ENCODE assay signal across 7 cellular contexts in genomic region chr16:30585022-30585399, GRCh38. TPM values are rescaled to one million over a fixed set of nuclear protein-coding genes. Genes with fewer than 3 reads are reported as not detected.
DNase-seq lines count a peak whose midpoint lies in the region; ATAC-seq and TF ChIP-seq lines count a peak whose summit lies in the region.

No MANE protein-coding gene starts in this region.

- H3K9ac ChIP-seq in mammary epithelial cell (ENCODE audit: insufficient read depth, low read length) (peak overlapping the region; percentile 71), mesendoderm (ENCODE audit: low read length) (peak overlapping the region; percentile 97)

- no peak for TF ChIP-seq POLR2A in vagina (IDR thresholded peaks at IDR 0.05)

- H3K4ac ChIP-seq in mesendoderm (ENCODE audit: low read depth, low read length) = peak overlapping the region; percentile 99

- H4K5ac ChIP-seq in mesendoderm (ENCODE audit: low read length) = peak overlapping the region; percentile 91

- intact Hi-C loops in mammary epithelial cell (cut with micrococcal nuclease) = loop anchor here (1.0 to 2.0 kb wide), 5 partner anchors 14 to 155 kb away; partner anchors contain the start of genes DCTPP1, ZNF688 and ZNF764
- intact Hi-C loops in vagina (cut with DNase I) = loop anchor here (1.0 to 10.0 kb wide), 2 partner anchors 27 to 50 kb away; partner anchors contain the start of genes ZNF747 and ZNF764

- H3K9me3 ChIP-seq in mammary epithelial cell (replicated peaks; ENCODE audit: insufficient read depth, low read length) = no peaks in the 10 kb centered on the region
- H3K9me3 ChIP-seq in vagina = no peaks in the 10 kb centered on the region

- H2BK120ac ChIP-seq in mesendoderm (ENCODE audit: low read depth, low read length) = peak overlapping the region; percentile 52

- H3K27me3 ChIP-seq in mammary epithelial cell (ENCODE audit: insufficient read depth, low read length) (no peaks in the 10 kb centered on the region), mesendoderm (ENCODE audit: insufficient read depth, low read length, poor library complexity) (no peaks in the 10 kb centered on the region), vagina (no peaks in the 10 kb centered on the region)

- peak overlapping the region; percentile 42 for H4K8ac ChIP-seq in mesendoderm (ENCODE audit: low read depth, low read length)

- peaks cover 2% of the 10 kb centered on the region for H3K79me1 ChIP-seq in mesendoderm (ENCODE audit: low read length)

- TSS peak; percentile 32 for BruUV-seq in mammary epithelial cell (replicated peaks; lab: Mats Ljungman, UMichigan)

- peak overlapping the region; percentile 92 for H3K18ac ChIP-seq in mesendoderm (ENCODE audit: low read length)

- DNase-seq in GM12864 (ENCODE audit: low read depth) = no peak
- DNase-seq in NCI-H146 treated with DMSO at 0.1 percent for 48 hours (lab: John Stamatoyannopoulos, UW; ENCODE audit: unreplicated experiment) = peak; percentile 48
- no peak for DNase-seq in mammary epithelial cell
- DNase-seq in mesendoderm = peak; percentile 70
- DNase-seq in vagina (ENCODE audit: extremely low spot score in 2 of 2) = no peak
- DNase-seq in NCI-H2171 (lab: John Stamatoyannopoulos, UW) = no peak

- dilution Hi-C loops in mammary epithelial cell (cut with HindIII; ENCODE audit: low sequenced_read_pairs) = no loop called here

- no peak for TF ChIP-seq CTCF in GM12864 (IDR thresholded peaks at IDR 0.05; ENCODE audit: low read depth, low read length, missing control alignments)
- TF ChIP-seq CTCF in mammary epithelial cell (conservative IDR thresholded peaks at IDR 0.05 in 1 of 2, IDR thresholded peaks at IDR 0.05 in 1 of 2; ENCODE audit: extremely low read depth in 1 of 2, insufficient read depth in 1 of 2, low read depth in 1 of 2, low read length in 2 of 2) = no peak
- TF ChIP-seq CTCF in vagina (IDR thresholded peaks at IDR 0.05) = no peak

- H3K36me3 ChIP-seq in mammary epithelial cell (ENCODE audit: insufficient read depth, low read length) = peaks cover 14% of the 10 kb centered on the region
- peaks cover 2% of the 10 kb centered on the region for H3K36me3 ChIP-seq in mesendoderm (ENCODE audit: control insufficient read depth, insufficient read depth, low read length)
- peaks cover 0 to 14% of the 10 kb centered on the region in 2 donors for H3K36me3 ChIP-seq in vagina

- in situ Hi-C loops in mammary epithelial cell (cut with MboI; ENCODE audit: low sequenced_read_pairs in 2 of 2) = no loop called here

- H2AFZ ChIP-seq in mammary epithelial cell (ENCODE audit: low read depth, low read length) = peak overlapping the region; percentile 93

- H2BK15ac ChIP-seq in mesendoderm (replicated peaks; ENCODE audit: low read depth) = no peak overlapping the region

- 2% methylated on average over 7 of the region's 23 CpGs for WGBS in mammary epithelial cell (ENCODE audit: low coverage, missing lambda C conversion rate)
- no CpG with 5 or more reads among the region's 23 CpGs for WGBS in mesendoderm (ENCODE audit: extremely low coverage, insufficient coverage, low lambda C conversion rate)

- H2BK5ac ChIP-seq in mesendoderm (ENCODE audit: low read length) = peak overlapping the region; percentile 90

- peak; percentile 19 for ATAC-seq in GM21576 (IDR thresholded peaks at IDR 0.05; ENCODE audit: unreplicated experiment)

- peak overlapping the region; percentile 42 for H3K27ac ChIP-seq in mammary epithelial cell (ENCODE audit: insufficient read depth, low read depth, low read length)
- H3K27ac ChIP-seq in mesendoderm (ENCODE audit: low read depth, low read length) = peak overlapping the region; percentile 91
- H3K27ac ChIP-seq in vagina = peak overlapping the region; percentile 92

- H2AK5ac ChIP-seq in mesendoderm (ENCODE audit: low read length) = no peak overlapping the region

- H3K4me1 ChIP-seq in mammary epithelial cell (ENCODE audit: insufficient read depth, low read length) (peaks cover 9% of the 10 kb centered on the region), mesendoderm (ENCODE audit: control insufficient read depth, low read depth, low read length) (no peaks in the 10 kb centered on the region), vagina (peaks cover 45% of the 10 kb centered on the region)

- H3K4me3 ChIP-seq in GM12864 (ENCODE audit: low read depth, low read length) (peak overlapping the region; percentile 62), mammary epithelial cell (replicated peaks in 1 of 3; ENCODE audit: insufficient read depth in 1 of 3, low read depth in 2 of 3, low read length in 3 of 3) (peak overlapping the region; percentile 39 to 69 (median 58)), mesendoderm (ENCODE audit: low read length) (peak overlapping the region; percentile 89), vagina (peak overlapping the region; percentile 87 to 90)

- no peaks in the 10 kb centered on the region for H4K20me1 ChIP-seq in mammary epithelial cell (ENCODE audit: insufficient read depth, low read length)

- H3K79me2 ChIP-seq in mammary epithelial cell (ENCODE audit: insufficient read depth, low read length) = peaks cover 44% of the 10 kb centered on the region
- H3K79me2 ChIP-seq in mesendoderm (ENCODE audit: control insufficient read depth, insufficient read depth, low read length) = peaks cover 5% of the 10 kb centered on the region

- H3K4me2 ChIP-seq in mammary epithelial cell (ENCODE audit: insufficient read depth, low read depth, low read length) (peak overlapping the region; percentile 84), mesendoderm (ENCODE audit: low read length) (peak overlapping the region; percentile 90)

- H3K56ac ChIP-seq in mesendoderm (ENCODE audit: low read length) = peak overlapping the region; percentile 98

- CTCF ChIA-PET in mammary epithelial cell (lab: Charles Lee; ENCODE audit: low non-redundant PET) = no interaction called here

- peak overlapping the region; percentile 99 for H3K23ac ChIP-seq in mesendoderm (ENCODE audit: low read length)

RNA-seq across cellular contexts. Expression of gene ZNF785, which starts 0.5 kb away (rescaled TPM):
- total RNA-seq in mammary epithelial cell (1 to 10 TPM; 7.6 to 8.0 TPM), vagina (21.6 TPM)
- polyA plus RNA-seq in mammary epithelial cell = 3.2 TPM
- polyA minus RNA-seq in mammary epithelial cell = 6.5 TPM
- polyA plus RNA-seq in mesendoderm (2013, experiment 1 of 2) = 3.8 TPM
- polyA plus RNA-seq in mesendoderm (2013, experiment 2 of 2) = 3.4 TPM

RNA-seq across cellular contexts. Expression of gene ZNF688, which starts 13.5 kb away (rescaled TPM):
- total RNA-seq in mammary epithelial cell (10 to 100 TPM in 1 of 2 donors, 1 to 10 TPM in 1; 6.2 to 10.6 TPM), vagina (20.1 TPM)
- polyA plus RNA-seq in mammary epithelial cell = 3.4 TPM
- 9.4 TPM for polyA minus RNA-seq in mammary epithelial cell
- polyA plus RNA-seq in mesendoderm (2013, experiment 1 of 2) = 2.2 TPM
- 2.3 TPM for polyA plus RNA-seq in mesendoderm (2013, experiment 2 of 2)

RNA-seq across cellular contexts. Expression of gene ZNF689, which starts 25.2 kb away (rescaled TPM):
- total RNA-seq in mammary epithelial cell (1 to 10 TPM; 6.7 to 7.0 TPM), vagina (7.6 TPM)
- polyA plus RNA-seq in mammary epithelial cell = 4.7 TPM
- 9.9 TPM for polyA minus RNA-seq in mammary epithelial cell
- polyA plus RNA-seq in mesendoderm (2013, experiment 1 of 2) = 14.7 TPM
- polyA plus RNA-seq in mesendoderm (2013, experiment 2 of 2) = 14.9 TPM

RNA-seq across cellular contexts. Expression of gene ZNF764, which starts 26.8 kb away (rescaled TPM):
- total RNA-seq in mammary epithelial cell = 1 to 10 TPM; 5.5 to 6.6 TPM
- polyA plus RNA-seq in mammary epithelial cell = 2.8 TPM
- not detected for polyA minus RNA-seq in mammary epithelial cell
- 3.5 TPM for polyA plus RNA-seq in mesendoderm (2013, experiment 1 of 2)
- polyA plus RNA-seq in mesendoderm (2013, experiment 2 of 2) = 3.3 TPM
- total RNA-seq in vagina = 18.4 TPM

RNA-seq across cellular contexts. Expression of gene ZNF747, which starts 50.4 kb away (rescaled TPM):
- 10 to 100 TPM in 1 of 2 donors, 1 to 10 TPM in 1; 6.7 to 11.0 TPM for total RNA-seq in mammary epithelial cell
- polyA plus RNA-seq in mammary epithelial cell = 4.8 TPM
- 6.8 TPM for polyA minus RNA-seq in mammary epithelial cell
- 5.4 TPM for polyA plus RNA-seq in mesendoderm (2013, experiment 1 of 2)
- polyA plus RNA-seq in mesendoderm (2013, experiment 2 of 2) = 5.2 TPM
- 10.6 TPM for total RNA-seq in vagina

Comparison
In these comparisons a context has a peak if more than half of its experiments do, and no peak if none do; other contexts are left out.
1. DNase-seq: peak in NCI-H146 treated with DMSO at 0.1 percent for 48 hours (single experiment) and mesendoderm (single experiment); none in GM12864 (single experiment), mammary epithelial cell (single experiment), vagina (0 of 2) and NCI-H2171 (single experiment).
2. H3K27ac ChIP-seq: peak in every context shown above with its lines; median percentile 92 in vagina; 91 in mesendoderm; 42 in mammary epithelial cell.
3. Peak in every context shown above with its lines, with median percentiles within 50 percentile points of each other: H3K4me3 ChIP-seq.